ENCODE assay signal across 8 cellular contexts in the genomic region with DNA sequence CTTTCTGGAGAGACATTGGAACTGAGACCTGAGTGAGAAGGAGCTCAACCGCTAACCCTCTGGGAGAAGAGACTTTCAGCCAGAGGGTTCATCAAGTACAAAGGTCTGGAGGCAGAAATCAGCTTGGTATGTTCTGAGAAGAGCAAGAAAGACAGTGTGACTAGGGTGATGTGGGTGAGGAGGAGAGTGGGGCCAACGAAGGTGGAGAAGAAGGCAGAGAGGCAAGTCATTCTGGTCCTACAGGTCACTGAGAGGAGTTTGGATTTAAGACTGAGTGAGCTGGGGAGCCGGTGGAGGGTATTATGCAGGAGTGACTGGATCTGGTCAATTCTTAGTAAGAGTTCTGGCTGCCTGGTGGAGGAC. TPM values are rescaled to one million over a fixed set of nuclear protein-coding genes. Genes with fewer than 3 reads are reported as not detected.
DNase-seq lines count a peak whose midpoint lies in the region; ATAC-seq and TF ChIP-seq lines count a peak whose summit lies in the region.

No MANE protein-coding gene starts in this region.

- peak overlapping the region; percentile 82 for H3K4me3 Mint-ChIP-seq in CD4-positive, alpha-beta T cell
- peak overlapping the region; percentile 77 to 80 for H3K4me3 Mint-ChIP-seq in effector memory CD8-positive, alpha-beta T cell

- POLR2A ChIA-PET in CD4-positive, alpha-beta T cell (lab: Charles Lee) = no interaction called here

- peaks cover 28% of the 10 kb centered on the region for H3K4me1 Mint-ChIP-seq in CD4-positive, alpha-beta T cell (ENCODE audit: low read depth)
- peaks cover 21 to 25% of the 10 kb centered on the region in 2 donors for H3K4me1 Mint-ChIP-seq in effector memory CD8-positive, alpha-beta T cell (ENCODE audit: low read depth in 2 of 2)

- peak overlapping the region; percentile 64 for H3K27ac Mint-ChIP-seq in CD4-positive, alpha-beta T cell
- peak overlapping the region; percentile 54 to 85 for H3K27ac Mint-ChIP-seq in effector memory CD8-positive, alpha-beta T cell

- no peak for TF ChIP-seq CTCF in CD4-positive, alpha-beta T cell (IDR thresholded peaks at IDR 0.05)
- TF ChIP-seq CTCF in OCI-LY1 (IDR thresholded peaks at IDR 0.05; ENCODE audit: low read length) = no peak

- no peak for DNase-seq in CD4-positive, alpha-beta T cell
- DNase-seq in effector memory CD8-positive, alpha-beta T cell = no peak
- no peak for DNase-seq in globus pallidus (ENCODE audit: low spot score)
- DNase-seq in head of caudate nucleus = no peak
- no peak for DNase-seq in stimulated activated naive CD4-positive, alpha-beta T cell treated with Interleukin-2 at 50 U/mL for 16 hours (lab: John Stamatoyannopoulos, UW)

- no peaks in the 10 kb centered on the region for H3K79me2 ChIP-seq in OCI-LY1 (ENCODE audit: insufficient read depth, low read length)

- H3K4me3 ChIP-seq in OCI-LY1 (ENCODE audit: low read depth, low read length, poor library complexity, severe bottlenecking) (peak overlapping the region; percentile 57), neuron (ENCODE audit: low read length) (peak overlapping the region; percentile 45)

- H3F3A ChIP-seq in OCI-LY1 (ENCODE audit: insufficient read depth, low read length) = 0 out of 2 replicates have a peak, but pooled peaks cover 5% of the 10 kb centered on the region

- no peaks in the 10 kb centered on the region for H3K36me3 Mint-ChIP-seq in CD4-positive, alpha-beta T cell (ENCODE audit: low read depth)
- peaks cover 3% of the 10 kb centered on the region for H3K36me3 Mint-ChIP-seq in effector memory CD8-positive, alpha-beta T cell (ENCODE audit: insufficient read depth)

- H3K36me3 ChIP-seq in OCI-LY1 (ENCODE audit: insufficient read depth, low read length) (no peaks in the 10 kb centered on the region), neuron (ENCODE audit: insufficient read depth, low read length) (no peaks in the 10 kb centered on the region)

- H2AFZ ChIP-seq in OCI-LY1 (ENCODE audit: low read length) = no peak overlapping the region
- H2AFZ ChIP-seq in neuron (ENCODE audit: low read depth, low read length) = peak overlapping the region; percentile 7

- H3K4me1 ChIP-seq in OCI-LY1 (ENCODE audit: insufficient read depth, low read length, severe bottlenecking) (peaks cover 25% of the 10 kb centered on the region), neuron (ENCODE audit: insufficient read depth, low read length) (peaks cover 29% of the 10 kb centered on the region)

- H3K4me2 ChIP-seq in OCI-LY1 (ENCODE audit: low read length) = peak overlapping the region; percentile 75

- no peaks in the 10 kb centered on the region for H4K20me1 ChIP-seq in OCI-LY1 (ENCODE audit: insufficient read depth, low read length)

- intact Hi-C loops in CD4-positive, alpha-beta T cell (cut with DNase I, micrococcal nuclease) = no loop called here
- intact Hi-C loops in head of caudate nucleus (cut with DNase I) = no loop called here

- no peaks in the 10 kb centered on the region for H3K9me2 ChIP-seq in OCI-LY1 (ENCODE audit: low read depth, low read length)

- H3K27ac ChIP-seq in CD4-positive, alpha-beta T cell (ENCODE audit: low read depth, low read length) = no peak overlapping the region
- H3K27ac ChIP-seq in OCI-LY1 (ENCODE audit: low read depth, low read length, poor library complexity, severe bottlenecking) = no peak overlapping the region

- H3K27me3 Mint-ChIP-seq in CD4-positive, alpha-beta T cell = no peaks in the 10 kb centered on the region
- H3K27me3 Mint-ChIP-seq in effector memory CD8-positive, alpha-beta T cell = no peaks in the 10 kb centered on the region

- H3K9me3 ChIP-seq in CD4-positive, alpha-beta T cell (ENCODE audit: control insufficient read depth, low read length) = no peaks in the 10 kb centered on the region
- no peaks in the 10 kb centered on the region for H3K9me3 ChIP-seq in OCI-LY1 (ENCODE audit: low read length)
- H3K9me3 ChIP-seq in neuron (ENCODE audit: low read length) = no peaks in the 10 kb centered on the region

- no peaks in the 10 kb centered on the region for H3K27me3 ChIP-seq in CD4-positive, alpha-beta T cell (ENCODE audit: control insufficient read depth, insufficient read depth, low read length)
- H3K27me3 ChIP-seq in OCI-LY1 (ENCODE audit: insufficient read depth, low read length) (no peaks in the 10 kb centered on the region), neuron (ENCODE audit: insufficient read depth, low read length) (no peaks in the 10 kb centered on the region)

- H3K9me3 Mint-ChIP-seq in CD4-positive, alpha-beta T cell = no peaks in the 10 kb centered on the region
- H3K9me3 Mint-ChIP-seq in effector memory CD8-positive, alpha-beta T cell = no peaks in the 10 kb centered on the region

- H3K9ac ChIP-seq in OCI-LY1 (ENCODE audit: low read length) = peak overlapping the region; percentile 11; the same call in 1 of the 2 replicates

- no peak for ATAC-seq in CD4-positive, alpha-beta T cell (ENCODE audit: poor library complexity)
- ATAC-seq in effector memory CD8-positive, alpha-beta T cell (replicated peaks) = no peak
- no peak for ATAC-seq in HG02763 (IDR thresholded peaks at IDR 0.05; ENCODE audit: unreplicated experiment)

- CTCF ChIA-PET in CD4-positive, alpha-beta T cell (lab: Charles Lee) = no interaction called here

RNA-seq across cellular contexts. Expression of a gene that starts 12.2 kb away (rescaled TPM):
- total RNA-seq in CD4-positive, alpha-beta T cell = not detected

RNA-seq across cellular contexts. Expression of a gene that starts 26.8 kb away (rescaled TPM):
- total RNA-seq in CD4-positive, alpha-beta T cell = 100 to 1,000 TPM; 357 to 368 TPM
